In genomic region chr10:129850790-129851189, GRCh38 we compare ENCODE assay signal across 28 cellular contexts.
"Had no signal": no experiment of that assay in that cellular context is flagged by ENCODE, and none has a peak within 500 bp of the region (broad histone marks: within the 10 kb centered on the region; RNA-seq: fewer than 3 reads in every experiment).

No MANE protein-coding gene starts in this region.

- ATAC-seq: activated CD8-positive, alpha-beta memory T cell treated with anti-CD3 and anti-CD28 coated beads, Interleukin-2, amount 10 ng/mL, durations not matched to agents 7 days and 5 days; activated naive CD4-positive, alpha-beta T cell treated with anti-CD3 and anti-CD28 coated beads, Interleukin-2, amount 50 U/mL, for 72 hours; activated naive CD8-positive, alpha-beta T cell treated with anti-CD3 and anti-CD28 coated beads, Interleukin-2, amount 50 U/mL, for 24 hours; body of pancreas; T-cell had no signal

- H3K4me3 ChIP-seq: ascending aorta, body of pancreas, SK-N-MC had no signal

- H3K27ac ChIP-seq: ascending aorta, body of pancreas, SK-N-MC had no signal

- H3K27me3 ChIP-seq: ascending aorta had no signal

- H3K4me1 ChIP-seq: ascending aorta had no signal

- H3K9me3 ChIP-seq: ascending aorta, body of pancreas had no signal

- DNase-seq: activated B cell treated with CpG ODN at 0.5 μM for 24 hours; activated CD4-positive, alpha-beta T cell treated with anti-CD3 and anti-CD28 coated beads for 1 hour; activated CD4-positive, alpha-beta T cell treated with anti-CD3 and anti-CD28 coated beads, Interleukin-2, amount 10 ng/mL, durations not matched to agents 24 days and 14 days; activated CD4-positive, alpha-beta T cell treated with anti-CD3 and anti-CD28 coated beads, Interleukin-2, amount 50 U/mL, for 48 hours; activated CD8-positive, alpha-beta memory T cell treated with anti-CD3 and anti-CD28 coated beads, Interleukin-2, amount 10 ng/mL, durations not matched to agents 7 days and 5 days; activated effector memory CD4-positive, alpha-beta T cell treated with Interleukin-2 at 50 U/mL for 16 hours; activated naive CD4-positive, alpha-beta T cell; activated naive CD8-positive, alpha-beta T cell treated with anti-CD3 and anti-CD28 coated beads, Interleukin-2, amount 50 U/mL, for 24 hours; activated T-cell treated with anti-CD3 and anti-CD28 coated beads, Interleukin-2, amount 50 U/mL, for 24 hours; amniotic stem cell; KG1; NCI-H1092; NCI-H1417 treated with DMSO at 0.1 percent for 48 hours; NCI-H1694; NCI-H2029; NCI-H2107; NCI-H2171 treated with DMSO at 0.1 percent for 48 hours; NCI-H226; NCI-H526; NCI-H82; SIG-M5; T-cell; T-helper 2 cell; T1000 had no signal

- H3K36me3 ChIP-seq: ascending aorta had no signal
